8 cellular contexts compared by ENCODE assay signal in genomic region chr1:155128755-155129473, GRCh38. TPM values are rescaled to one million over a fixed set of nuclear protein-coding genes. Genes with fewer than 3 reads are reported as not detected.
DNase-seq lines count a peak whose midpoint lies in the region; ATAC-seq lines count a peak whose summit lies in the region.

No MANE protein-coding gene starts in this region.

- H3K4me3 ChIP-seq in iPS-20b (ENCODE audit: low read length) (peak overlapping the region; percentile 63), skeletal muscle tissue (ENCODE audit: low read length in 3 of 3) (peak overlapping the region; percentile 76 to 88 (median 82))

- H3K27ac ChIP-seq in iPS-20b (ENCODE audit: low read length) (no peak overlapping the region), skeletal muscle tissue (ENCODE audit: low read depth, low read length) (peak overlapping the region; percentile 68)

- DNase-seq in NCI-H2081 (lab: John Stamatoyannopoulos, UW) (peak; percentile 26 to 56), NCI-H2081 treated with DMSO at 0.1 percent for 48 hours (lab: John Stamatoyannopoulos, UW) (no peak), amygdala (lab: John Stamatoyannopoulos, UW) (peak in 40 of 56 donors; percentile 7 to 73 (median 40)), GM03348 (ENCODE audit: low spot score) (no peak)

- peaks cover 39% of the 10 kb centered on the region for H3K4me1 ChIP-seq in iPS-20b (ENCODE audit: insufficient read depth, low read length)
- peaks cover 53 to 64% (median 55%) of the 10 kb centered on the region in 3 donors for H3K4me1 ChIP-seq in skeletal muscle tissue (ENCODE audit: control insufficient read depth in 3 of 3, insufficient read depth in 3 of 3, low read length in 3 of 3)

- H3K9me3 ChIP-seq in iPS-20b (ENCODE audit: insufficient read depth, low read depth, low read length) (no peaks in the 10 kb centered on the region), skeletal muscle tissue (ENCODE audit: control insufficient read depth in 3 of 3, low read length in 3 of 3) (no peaks in the 10 kb centered on the region)

- ATAC-seq in GM18502 (IDR thresholded peaks at IDR 0.05; ENCODE audit: poor library complexity, unreplicated experiment) (no peak), GM21737 (IDR thresholded peaks at IDR 0.05; ENCODE audit: unreplicated experiment) (no peak)

- H3K9ac ChIP-seq in iPS-20b (ENCODE audit: low read depth, low read length), result peak overlapping the region; percentile 36; the same call in 1 of the 2 replicates
- peak overlapping the region; percentile 67 to 87 (median 85) for H3K9ac ChIP-seq in skeletal muscle tissue (ENCODE audit: low read depth in 1 of 3, low read length in 3 of 3)

- peaks cover 79% of the 10 kb centered on the region for H3K27me3 ChIP-seq in iPS-20b (ENCODE audit: insufficient read depth, low read length)
- peaks cover 0 to 41% (median 39%) of the 10 kb centered on the region in 3 donors for H3K27me3 ChIP-seq in skeletal muscle tissue (ENCODE audit: control insufficient read depth in 3 of 3, insufficient read depth in 3 of 3, low read length in 3 of 3)

- H3K36me3 ChIP-seq in iPS-20b (ENCODE audit: insufficient read depth, low read depth, low read length), result peaks cover 6% of the 10 kb centered on the region
- H3K36me3 ChIP-seq in skeletal muscle tissue (ENCODE audit: control insufficient read depth in 3 of 3, insufficient read depth in 3 of 3, low read length in 3 of 3), result peaks cover 11 to 17% (median 14%) of the 10 kb centered on the region in 3 donors

RNA-seq across cellular contexts. Expression of gene EFNA1, which starts 1.2 kb away (rescaled TPM):
- 13.0 TPM for total RNA-seq in skeletal muscle tissue

RNA-seq across cellular contexts. Expression of gene SLC50A1, which starts 6.7 kb away (rescaled TPM):
- total RNA-seq in skeletal muscle tissue, result 19.8 TPM

RNA-seq across cellular contexts. Expression of gene DPM3, which starts 11.4 kb away (rescaled TPM):
- 13.6 TPM for total RNA-seq in skeletal muscle tissue

RNA-seq across cellular contexts. Expression of gene KRTCAP2, which starts 44.2 kb away (rescaled TPM):
- total RNA-seq in skeletal muscle tissue, result 104 TPM

RNA-seq across cellular contexts. Expression of gene TRIM46, which starts 44.7 kb away (rescaled TPM):
- total RNA-seq in skeletal muscle tissue, result under 0.01 TPM

Comparison
In these comparisons a context has a peak if more than half of its experiments do, and no peak if none do; other contexts are left out.
1. DNase-seq: peak in NCI-H2081 (2 of 2) and amygdala (40 of 56); none in NCI-H2081 treated with DMSO at 0.1 percent for 48 hours (single experiment) and GM03348 (single experiment).